In genomic region chr7:146960747-146961416, GRCh38 we compare ENCODE assay signal across 17 cellular contexts.
DNase-seq lines count a peak whose midpoint lies in the region; ATAC-seq and TF ChIP-seq lines count a peak whose summit lies in the region.
"Had no signal": no experiment of that assay in that cellular context is flagged by ENCODE, and none has a peak within 500 bp of the region (broad histone marks: within the 10 kb centered on the region; RNA-seq: fewer than 3 reads in every experiment).

No MANE protein-coding gene starts in this region.

- no peaks in the 10 kb centered on the region for H3K27me3 Mint-ChIP-seq in CD8-positive, alpha-beta T cell (ENCODE audit: low read depth)

- no peak for TF ChIP-seq EP300 in SK-N-SH (IDR thresholded peaks at IDR 0.05; ENCODE audit: borderline replicate concordance in 1 of 2, low read depth in 1 of 2, low read length in 1 of 2)

- CTCF ChIA-PET in SK-N-SH (lab: Yijun Ruan, JAX): interaction anchor here (1.0 to 2.8 kb wide), 4 partner anchors 12 to 263 kb away, joined by 3 to 7 read pairs (median 4); no protein-coding TSS in a partner anchor
- CTCF ChIA-PET in CD8-positive, alpha-beta T cell (lab: Charles Lee): no interaction called here

- H3F3A ChIP-seq in SK-N-SH (replicated peaks; ENCODE audit: insufficient read depth): peaks cover 6% of the 10 kb centered on the region

- no peaks in the 10 kb centered on the region for H3K36me3 ChIP-seq in SK-N-SH (replicated peaks in 1 of 2; ENCODE audit: control insufficient read depth in 1 of 2, insufficient read depth in 2 of 2, low read length in 1 of 2)
- no peaks in the 10 kb centered on the region for H3K36me3 ChIP-seq in CD8-positive, alpha-beta T cell (ENCODE audit: insufficient read depth, low read length)
- H3K36me3 ChIP-seq: right atrium auricular region had no signal

- DNase-seq in DMS79 (lab: John Stamatoyannopoulos, UW) (peak; percentile 21), NCI-H1105 treated with DMSO at 0.1 percent for 48 hours (lab: John Stamatoyannopoulos, UW) (peak; percentile 69), SK-N-SH (peak; percentile 22), left kidney (ENCODE audit: low read depth, low spot score) (peak; percentile 12), NCI-H524 (lab: John Stamatoyannopoulos, UW) (no peak)
- no peak for DNase-seq in CD8-positive, alpha-beta T cell
- DNase-seq: activated CD4-positive, alpha-beta T cell treated with anti-CD3 and anti-CD28 coated beads for 48 hours; activated T-cell treated with anti-CD3 and anti-CD28 coated beads, Interleukin-2, amount 50 U/mL, for 48 hours; cortex of kidney; NCI-H1694; stimulated activated CD4-positive, alpha-beta T cell treated with anti-CD3 and anti-CD28 coated beads, Interleukin-4, amount 100 ng/mL, for 24 hours; stimulated activated naive CD4-positive, alpha-beta T cell had no signal

- peaks cover 8 to 36% of the 10 kb centered on the region in 2 experiments; a peak in 3 of 4 replicates for H3K4me1 ChIP-seq in SK-N-SH (ENCODE audit: control insufficient read depth in 1 of 2, insufficient read depth in 2 of 2, low read depth in 1 of 2, low read length in 1 of 2)
- no peaks in the 10 kb centered on the region for H3K4me1 ChIP-seq in CD8-positive, alpha-beta T cell (ENCODE audit: insufficient read depth, low read length)
- H3K4me1 ChIP-seq: right atrium auricular region had no signal

- no peaks in the 10 kb centered on the region for H3K79me2 ChIP-seq in SK-N-SH (ENCODE audit: insufficient read depth)

- H3K9me2 ChIP-seq in SK-N-SH: no peaks in the 10 kb centered on the region

- no peaks in the 10 kb centered on the region for H3K4me1 Mint-ChIP-seq in CD8-positive, alpha-beta T cell (ENCODE audit: low read depth)

- WGBS in SK-N-SH (ENCODE audit: low lambda C conversion rate): 75% methylated on average over 5 of the region's 5 CpGs

- POLR2A ChIA-PET in SK-N-SH (lab: Yijun Ruan, JAX): no interaction called here
- POLR2A ChIA-PET in CD8-positive, alpha-beta T cell (lab: Charles Lee): no interaction called here

- H3K4me3 ChIP-seq in SK-N-SH (ENCODE audit: low read depth in 2 of 2, low read length in 1 of 2): no peak overlapping the region
- H3K4me3 ChIP-seq in CD8-positive, alpha-beta T cell (ENCODE audit: low read depth, low read length): no peak overlapping the region
- H3K4me3 ChIP-seq: right atrium auricular region had no signal

- peak; percentile 48 for TF ChIP-seq CTCF in SK-N-SH (IDR thresholded peaks at IDR 0.05)
- no peak for TF ChIP-seq CTCF in CD8-positive, alpha-beta T cell (IDR thresholded peaks at IDR 0.05)

- no peak overlapping the region for H3K4me3 Mint-ChIP-seq in CD8-positive, alpha-beta T cell
- H3K4me3 Mint-ChIP-seq: T-helper 1 cell treated with Interleukin-12 subunit alpha and Interleukin-12 subunit beta and Interleukin-4 antibody, amounts not matched to agents 30 μg/mL and 1 μg/mL, for 36 hours had no signal

- peak; percentile 30 for TF ChIP-seq RAD21 in SK-N-SH (IDR thresholded peaks at IDR 0.05; ENCODE audit: low read length)

- no peaks in the 10 kb centered on the region for H3K36me3 Mint-ChIP-seq in CD8-positive, alpha-beta T cell

- no peaks in the 10 kb centered on the region for H4K20me1 ChIP-seq in SK-N-SH (ENCODE audit: insufficient read depth)

- H3K9ac ChIP-seq in SK-N-SH: peak overlapping the region; percentile 2; the same call in 1 of the 2 replicates

- peak overlapping the region; percentile 6; the same call in 1 of the 2 replicates for H2AFZ ChIP-seq in SK-N-SH (ENCODE audit: low read depth)

- peak overlapping the region in 1 of 2 experiments; percentile 74; a peak in 2 of 4 replicates for H3K27ac ChIP-seq in SK-N-SH (ENCODE audit: low read depth in 2 of 2, low read length in 1 of 2)
- no peak overlapping the region for H3K27ac ChIP-seq in CD8-positive, alpha-beta T cell (ENCODE audit: low read depth, low read length)
- H3K27ac ChIP-seq: right atrium auricular region had no signal

- H3K4me2 ChIP-seq in SK-N-SH: peak overlapping the region; percentile 5; the same call in 1 of the 2 replicates

- no peaks in the 10 kb centered on the region for H3K9me3 ChIP-seq in SK-N-SH
- no peaks in the 10 kb centered on the region for H3K9me3 ChIP-seq in CD8-positive, alpha-beta T cell (ENCODE audit: low read length)
- H3K9me3 ChIP-seq: right atrium auricular region had no signal

- intact Hi-C loops in CD8-positive, alpha-beta T cell (cut with DNase I, micrococcal nuclease): no loop called here

- no peaks in the 10 kb centered on the region for H3K27me3 ChIP-seq in SK-N-SH (ENCODE audit: insufficient read depth)
- no peaks in the 10 kb centered on the region for H3K27me3 ChIP-seq in CD8-positive, alpha-beta T cell (ENCODE audit: insufficient read depth, low read length)
- H3K27me3 ChIP-seq: right atrium auricular region had no signal

- ATAC-seq in HG03457 (IDR thresholded peaks at IDR 0.05; ENCODE audit: unreplicated experiment) (no peak), HG02642 (IDR thresholded peaks at IDR 0.05; ENCODE audit: poor library complexity, unreplicated experiment) (no peak)
- ATAC-seq in CD8-positive, alpha-beta T cell: no peak
- ATAC-seq: HCT116 had no signal

- peaks cover 12% of the 10 kb centered on the region for H3K9me3 Mint-ChIP-seq in CD8-positive, alpha-beta T cell

- no peak overlapping the region for H3K27ac Mint-ChIP-seq in CD8-positive, alpha-beta T cell
- H3K27ac Mint-ChIP-seq: T-helper 1 cell treated with Interleukin-12 subunit alpha and Interleukin-12 subunit beta and Interleukin-4 antibody, amounts not matched to agents 30 μg/mL and 1 μg/mL, for 36 hours had no signal

TF ChIP-seq in SK-N-SH, 30 proteins besides CTCF, POLR2A, EP300 and RAD21 (continues in another document):
- no peak for TF ChIP-seq JUND (IDR thresholded peaks at IDR 0.05)
- no peak for TF ChIP-seq USF2 (IDR thresholded peaks at IDR 0.05; ENCODE audit: borderline replicate concordance, low read depth, low read length)
- TF ChIP-seq ZBTB33 (IDR thresholded peaks at IDR 0.05; ENCODE audit: borderline replicate concordance, low read depth): no peak
- TF ChIP-seq SIN3A (IDR thresholded peaks at IDR 0.05; ENCODE audit: borderline replicate concordance, low read depth, low read length): no peak
- TF ChIP-seq RFX5 (IDR thresholded peaks at IDR 0.05; ENCODE audit: low read length): no peak
- TF ChIP-seq FOXJ3 (CRISPR knock-in tag; IDR thresholded peaks at IDR 0.05): no peak
- TF ChIP-seq REST (IDR thresholded peaks at IDR 0.05; ENCODE audit: low read depth, low read length): no peak
- no peak for TF ChIP-seq MAX (IDR thresholded peaks at IDR 0.05; ENCODE audit: low read depth)
- TF ChIP-seq MEF2A (IDR thresholded peaks at IDR 0.05; ENCODE audit: borderline replicate concordance, low read depth): no peak

Comparison
In these comparisons a context has a peak if more than half of its experiments do, and no peak if none do; other contexts are left out.
1. DNase-seq: peak in DMS79 (single experiment), NCI-H1105 treated with DMSO at 0.1 percent for 48 hours (single experiment), SK-N-SH (single experiment) and left kidney (single experiment); none in NCI-H524 (0 of 2) and CD8-positive, alpha-beta T cell (0 of 7).